In the genomic region with DNA sequence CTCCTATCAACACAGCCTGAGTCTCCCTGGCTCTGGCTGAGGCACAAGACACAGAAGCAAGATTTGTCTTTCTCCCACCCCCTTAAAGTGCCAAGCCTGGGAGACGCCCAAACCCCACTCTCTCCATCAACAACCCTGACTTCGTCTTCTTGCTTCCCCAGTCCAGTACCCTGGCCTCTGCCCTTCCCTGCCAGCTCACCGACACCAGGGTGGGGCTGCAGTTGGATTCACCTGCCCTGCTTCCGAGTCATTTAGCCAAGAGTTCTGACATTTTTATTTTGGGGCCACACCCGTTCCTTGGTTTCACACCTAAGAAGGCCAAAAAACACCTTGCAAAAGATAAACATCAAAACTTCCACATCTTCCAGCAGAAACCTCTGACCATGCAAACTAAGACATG, we compare ENCODE assay signal across 12 cellular contexts. TPM values are rescaled to one million over a fixed set of nuclear protein-coding genes. Genes with fewer than 3 reads are reported as not detected.
DNase-seq lines count a peak whose midpoint lies in the region; ATAC-seq lines count a peak whose summit lies in the region.
"Had no signal": no experiment of that assay in that cellular context is flagged by ENCODE, and none has a peak within 500 bp of the region (broad histone marks: within the 10 kb centered on the region; RNA-seq: fewer than 3 reads in every experiment).

No MANE protein-coding gene starts in this region.

- peak overlapping the region; percentile 70 for H3K27ac Mint-ChIP-seq in activated naive CD4-positive, alpha-beta T cell treated with anti-CD3 and anti-CD28 coated beads, Interleukin-2, amount 10 ng/mL, durations not matched to agents 7 days and 5 days
- H3K27ac Mint-ChIP-seq in activated T-helper 1 cell treated with anti-CD3 and anti-CD28 coated beads, Interleukin-12 subunit alpha, Interleukin-12 subunit beta, Interleukin-2, Interleukin-4 antibody, amounts not matched to agents 30 ng/mL and 10 ng/mL and 1 ng/mL, durations not matched to agents 14 hours and 24 hours and 36 hours, result peak overlapping the region; percentile 43
- H3K27ac Mint-ChIP-seq in stimulated activated memory B cell treated with anti-CD40 and anti-IgM and Interleukin-4, amounts not matched to agents 10 μg/mL and 1 μg/mL and 100 μg/mL, for 72 hours, result peak overlapping the region; percentile 38

- H3K4me3 Mint-ChIP-seq in activated naive CD4-positive, alpha-beta T cell treated with anti-CD3 and anti-CD28 coated beads, Interleukin-2, amount 10 ng/mL, durations not matched to agents 7 days and 5 days, result no peak overlapping the region
- no peak overlapping the region for H3K4me3 Mint-ChIP-seq in activated T-helper 1 cell treated with anti-CD3 and anti-CD28 coated beads, Interleukin-12 subunit alpha, Interleukin-12 subunit beta, Interleukin-2, Interleukin-4 antibody, amounts not matched to agents 30 ng/mL and 10 ng/mL and 1 ng/mL, durations not matched to agents 14 hours and 24 hours and 36 hours
- no peak overlapping the region for H3K4me3 Mint-ChIP-seq in stimulated activated memory B cell treated with anti-CD40 and anti-IgM and Interleukin-4, amounts not matched to agents 10 μg/mL and 1 μg/mL and 100 μg/mL, for 72 hours

- intact Hi-C loops in activated T-helper 1 cell treated with anti-CD3 and anti-CD28 coated beads, Interleukin-12 subunit alpha, Interleukin-12 subunit beta, Interleukin-2, Interleukin-4 antibody, amounts not matched to agents 30 ng/mL and 10 ng/mL and 1 ng/mL, durations not matched to agents 14 hours and 24 hours and 36 hours (cut with micrococcal nuclease), result no loop called here
- intact Hi-C loops in left colon (cut with DNase I, micrococcal nuclease), result no loop called here

- no peak for DNase-seq in activated naive CD4-positive, alpha-beta T cell treated with anti-CD3 and anti-CD28 coated beads, Interleukin-2, amount 10 ng/mL, durations not matched to agents 7 days and 5 days
- DNase-seq in activated naive CD4-positive, alpha-beta T cell treated with anti-CD3 and anti-CD28 coated beads, Interleukin-2, amount 50 U/mL, for 16 hours, result no peak
- DNase-seq in activated T-helper 1 cell treated with anti-CD3 and anti-CD28 coated beads, Interleukin-12 subunit alpha, Interleukin-12 subunit beta, Interleukin-2, Interleukin-4 antibody, amounts not matched to agents 30 ng/mL and 10 ng/mL and 1 ng/mL, durations not matched to agents 14 hours and 24 hours and 36 hours (ENCODE audit: low spot score), result no peak
- peak in 1 of 2 donors; percentile 20 for DNase-seq in left colon
- DNase-seq in SHP77 treated with DMSO at 0.1 percent for 48 hours (lab: John Stamatoyannopoulos, UW), result no peak
- no peak for DNase-seq in medulla oblongata (ENCODE audit: extremely low spot score)
- DNase-seq: effector CD8-positive, alpha-beta T cell; NCI-H2171 treated with DMSO at 0.1 percent for 48 hours; NCI-H82 had no signal

- CTCF ChIA-PET in activated naive CD4-positive, alpha-beta T cell treated with anti-CD3 and anti-CD28 coated beads, Interleukin-2, amount 10 ng/mL, durations not matched to agents 7 days and 5 days (lab: Charles Lee), result interaction anchor here (1.1 kb wide), 1 partner anchor 41 kb away, joined by 3 read pairs; no protein-coding TSS in a partner anchor

- peaks cover 13% of the 10 kb centered on the region for H3K36me3 Mint-ChIP-seq in activated naive CD4-positive, alpha-beta T cell treated with anti-CD3 and anti-CD28 coated beads, Interleukin-2, amount 10 ng/mL, durations not matched to agents 7 days and 5 days
- H3K36me3 Mint-ChIP-seq in activated T-helper 1 cell treated with anti-CD3 and anti-CD28 coated beads, Interleukin-12 subunit alpha, Interleukin-12 subunit beta, Interleukin-2, Interleukin-4 antibody, amounts not matched to agents 30 ng/mL and 10 ng/mL and 1 ng/mL, durations not matched to agents 14 hours and 24 hours and 36 hours (ENCODE audit: low read depth), result peaks cover 9% of the 10 kb centered on the region
- H3K36me3 Mint-ChIP-seq in stimulated activated memory B cell treated with anti-CD40 and anti-IgM and Interleukin-4, amounts not matched to agents 10 μg/mL and 1 μg/mL and 100 μg/mL, for 72 hours, result peaks cover 40% of the 10 kb centered on the region

- H3K9me3 Mint-ChIP-seq in activated naive CD4-positive, alpha-beta T cell treated with anti-CD3 and anti-CD28 coated beads, Interleukin-2, amount 10 ng/mL, durations not matched to agents 7 days and 5 days, result no peaks in the 10 kb centered on the region
- no peaks in the 10 kb centered on the region for H3K9me3 Mint-ChIP-seq in activated T-helper 1 cell treated with anti-CD3 and anti-CD28 coated beads, Interleukin-12 subunit alpha, Interleukin-12 subunit beta, Interleukin-2, Interleukin-4 antibody, amounts not matched to agents 30 ng/mL and 10 ng/mL and 1 ng/mL, durations not matched to agents 14 hours and 24 hours and 36 hours
- no peaks in the 10 kb centered on the region for H3K9me3 Mint-ChIP-seq in stimulated activated memory B cell treated with anti-CD40 and anti-IgM and Interleukin-4, amounts not matched to agents 10 μg/mL and 1 μg/mL and 100 μg/mL, for 72 hours

- ATAC-seq in left colon, result peak; percentile 82
- no peak for ATAC-seq in stimulated activated memory B cell treated with anti-CD40 and anti-IgM and Interleukin-4, amounts not matched to agents 10 μg/mL and 1 μg/mL and 100 μg/mL, for 72 hours
- no peak for ATAC-seq in GM21390 (IDR thresholded peaks at IDR 0.05; ENCODE audit: unreplicated experiment)
- ATAC-seq: Panc1 had no signal

- peaks cover 19% of the 10 kb centered on the region for H3K4me1 Mint-ChIP-seq in activated naive CD4-positive, alpha-beta T cell treated with anti-CD3 and anti-CD28 coated beads, Interleukin-2, amount 10 ng/mL, durations not matched to agents 7 days and 5 days
- H3K4me1 Mint-ChIP-seq in activated T-helper 1 cell treated with anti-CD3 and anti-CD28 coated beads, Interleukin-12 subunit alpha, Interleukin-12 subunit beta, Interleukin-2, Interleukin-4 antibody, amounts not matched to agents 30 ng/mL and 10 ng/mL and 1 ng/mL, durations not matched to agents 14 hours and 24 hours and 36 hours (ENCODE audit: low read depth), result peaks cover 12% of the 10 kb centered on the region
- peaks cover 22% of the 10 kb centered on the region for H3K4me1 Mint-ChIP-seq in stimulated activated memory B cell treated with anti-CD40 and anti-IgM and Interleukin-4, amounts not matched to agents 10 μg/mL and 1 μg/mL and 100 μg/mL, for 72 hours

- no peaks in the 10 kb centered on the region for H3K27me3 Mint-ChIP-seq in activated naive CD4-positive, alpha-beta T cell treated with anti-CD3 and anti-CD28 coated beads, Interleukin-2, amount 10 ng/mL, durations not matched to agents 7 days and 5 days
- H3K27me3 Mint-ChIP-seq in activated T-helper 1 cell treated with anti-CD3 and anti-CD28 coated beads, Interleukin-12 subunit alpha, Interleukin-12 subunit beta, Interleukin-2, Interleukin-4 antibody, amounts not matched to agents 30 ng/mL and 10 ng/mL and 1 ng/mL, durations not matched to agents 14 hours and 24 hours and 36 hours (ENCODE audit: insufficient read depth), result no peaks in the 10 kb centered on the region
- no peaks in the 10 kb centered on the region for H3K27me3 Mint-ChIP-seq in stimulated activated memory B cell treated with anti-CD40 and anti-IgM and Interleukin-4, amounts not matched to agents 10 μg/mL and 1 μg/mL and 100 μg/mL, for 72 hours

RNA-seq across cellular contexts. Expression of gene GFOD2, which starts 41.7 kb away (rescaled TPM):
- total RNA-seq in activated T-helper 1 cell treated with anti-CD3 and anti-CD28 coated beads, Interleukin-12 subunit alpha, Interleukin-12 subunit beta, Interleukin-2, Interleukin-4 antibody, amounts not matched to agents 30 ng/mL and 10 ng/mL and 1 ng/mL, durations not matched to agents 14 hours and 24 hours and 36 hours, result 19.6 and 20.3 TPM in 2 replicates
- total RNA-seq in left colon, result 10 to 100 TPM; 26.8 to 28.7 TPM

RNA-seq across cellular contexts. Expression of gene RANBP10, which starts 45.5 kb away (rescaled TPM):
- total RNA-seq in activated T-helper 1 cell treated with anti-CD3 and anti-CD28 coated beads, Interleukin-12 subunit alpha, Interleukin-12 subunit beta, Interleukin-2, Interleukin-4 antibody, amounts not matched to agents 30 ng/mL and 10 ng/mL and 1 ng/mL, durations not matched to agents 14 hours and 24 hours and 36 hours, result 23.0 and 25.7 TPM in 2 replicates
- 10 to 100 TPM; 16.9 to 20.5 TPM for total RNA-seq in left colon

RNA-seq across cellular contexts. Expression of gene TSNAXIP1, which starts 45.9 kb away (rescaled TPM):
- 0.52 and 0.83 TPM in 2 replicates for total RNA-seq in activated T-helper 1 cell treated with anti-CD3 and anti-CD28 coated beads, Interleukin-12 subunit alpha, Interleukin-12 subunit beta, Interleukin-2, Interleukin-4 antibody, amounts not matched to agents 30 ng/mL and 10 ng/mL and 1 ng/mL, durations not matched to agents 14 hours and 24 hours and 36 hours
- under 1 TPM; 0.12 to 0.75 TPM for total RNA-seq in left colon
